ENCODE assay signal across 11 cellular contexts in the genomic region with DNA sequence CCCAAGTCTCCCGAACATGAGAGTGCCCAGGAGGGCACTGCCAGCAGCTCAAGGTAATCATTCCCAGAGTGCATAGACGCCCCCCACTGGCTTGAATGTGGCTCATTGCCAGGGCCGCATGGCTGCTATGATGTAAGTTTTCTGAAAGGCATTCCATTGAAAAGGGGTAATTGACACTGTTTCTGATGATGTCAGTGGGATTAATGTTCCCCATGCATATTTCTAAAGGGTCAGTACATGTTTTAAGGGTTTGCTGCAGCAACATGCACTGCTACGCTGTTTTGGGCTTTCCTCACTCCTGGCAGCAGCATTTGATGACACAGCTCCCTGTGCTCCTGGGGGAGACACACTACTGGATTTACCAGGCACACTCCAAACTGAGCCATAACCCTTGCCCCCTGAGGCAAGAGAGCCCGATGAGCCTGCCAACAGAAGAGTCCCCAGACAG. TPM values are rescaled to one million over a fixed set of nuclear protein-coding genes. Genes with fewer than 3 reads are reported as not detected.
DNase-seq lines count a peak whose midpoint lies in the region; ATAC-seq and TF ChIP-seq lines count a peak whose summit lies in the region.
"Had no signal": no experiment of that assay in that cellular context is flagged by ENCODE, and none has a peak within 500 bp of the region (broad histone marks: within the 10 kb centered on the region; RNA-seq: fewer than 3 reads in every experiment).

No MANE protein-coding gene starts in this region.

- peak; percentile 48 for DNase-seq in DMS 273 (lab: John Stamatoyannopoulos, UW; ENCODE audit: unreplicated experiment)
- no peak for DNase-seq in DMS 273 treated with DMSO at 0.1 percent for 48 hours (lab: John Stamatoyannopoulos, UW)
- peak; percentile 12 to 24 (median 18) for DNase-seq in body of pancreas
- DNase-seq in islet precursor cell, result peak; percentile 61
- no peak for DNase-seq in upper lobe of right lung
- no peak for DNase-seq in kidney glomerular epithelial cell (lab: John Stamatoyannopoulos, UW)
- no peak for DNase-seq in dorsolateral prefrontal cortex
- DNase-seq: dermis blood vessel endothelial cell, NCI-H187 treated with DMSO at 0.1 percent for 48 hours had no signal

- no peaks in the 10 kb centered on the region for H3K9me3 ChIP-seq in body of pancreas
- H3K9me3 ChIP-seq in upper lobe of right lung, result no peaks in the 10 kb centered on the region

- no peaks in the 10 kb centered on the region for H3K36me3 ChIP-seq in body of pancreas (replicated peaks in 1 of 2; ENCODE audit: insufficient read depth in 1 of 2, low read depth in 2 of 2)
- H3K36me3 ChIP-seq in upper lobe of right lung, result no peaks in the 10 kb centered on the region

- H3K4me1 ChIP-seq in body of pancreas (no peaks in the 10 kb centered on the region), upper lobe of right lung (no peaks in the 10 kb centered on the region)

- ATAC-seq in body of pancreas (peak; percentile 63), upper lobe of right lung (peak; percentile 40), GM21390 (IDR thresholded peaks at IDR 0.05; ENCODE audit: unreplicated experiment) (no peak)

- TF ChIP-seq CTCF in body of pancreas (IDR thresholded peaks at IDR 0.05), result no peak
- no peak for TF ChIP-seq CTCF in upper lobe of right lung (IDR thresholded peaks at IDR 0.05)
- no peak for TF ChIP-seq CTCF in dorsolateral prefrontal cortex (IDR thresholded peaks at IDR 0.05 in 54 of 56, conservative IDR thresholded peaks at IDR 0.05 in 2 of 56; ENCODE audit: low read depth in 1 of 56, partially characterized antibody in 56 of 56)

- TF ChIP-seq POLR2A in body of pancreas (IDR thresholded peaks at IDR 0.05), result no peak

- H3K4me3 ChIP-seq in body of pancreas (no peak overlapping the region), upper lobe of right lung (no peak overlapping the region), dorsolateral prefrontal cortex (no peak overlapping the region)

- 45 to 52% methylated on average over 5 of the region's 5 CpGs for WGBS in body of pancreas, 2 donors

- H3K27me3 ChIP-seq in body of pancreas, result no peaks in the 10 kb centered on the region
- H3K27me3 ChIP-seq in upper lobe of right lung, result no peaks in the 10 kb centered on the region
- peaks cover 0 to 8% (median 0%) of the 10 kb centered on the region in 45 donors for H3K27me3 ChIP-seq in dorsolateral prefrontal cortex

- H3K27ac ChIP-seq in body of pancreas (no peak overlapping the region), upper lobe of right lung (no peak overlapping the region), dorsolateral prefrontal cortex (peak overlapping the region in 25 of 59 donors; percentile 5 to 79 (median 49))
- H3K27ac ChIP-seq: 22Rv1 had no signal

- intact Hi-C loops in body of pancreas (cut with DNase I), result no loop called here
- intact Hi-C loops in upper lobe of right lung (cut with DNase I), result no loop called here
- intact Hi-C loops in dorsolateral prefrontal cortex (cut with DNase I), result no loop called here

RNA-seq across cellular contexts. Expression of a gene that starts 36.7 kb away (rescaled TPM):
- total RNA-seq in body of pancreas, result not detected
- total RNA-seq in upper lobe of right lung, result not detected
- total RNA-seq in dorsolateral prefrontal cortex, result 1 to 10 TPM in 117 of 120 experiments, under 1 TPM in 3; 0.34 to 6.4 (median 3.0) TPM
- total RNA-seq: dermis blood vessel endothelial cell had no signal

Comparison
In these comparisons a context has a peak if more than half of its experiments do, and no peak if none do; other contexts are left out.
1. DNase-seq: peak in DMS 273 (single experiment), body of pancreas (4 of 4) and islet precursor cell (single experiment); none in DMS 273 treated with DMSO at 0.1 percent for 48 hours (single experiment), upper lobe of right lung (single experiment), kidney glomerular epithelial cell (single experiment) and dorsolateral prefrontal cortex (0 of 10).